In the genomic region with DNA sequence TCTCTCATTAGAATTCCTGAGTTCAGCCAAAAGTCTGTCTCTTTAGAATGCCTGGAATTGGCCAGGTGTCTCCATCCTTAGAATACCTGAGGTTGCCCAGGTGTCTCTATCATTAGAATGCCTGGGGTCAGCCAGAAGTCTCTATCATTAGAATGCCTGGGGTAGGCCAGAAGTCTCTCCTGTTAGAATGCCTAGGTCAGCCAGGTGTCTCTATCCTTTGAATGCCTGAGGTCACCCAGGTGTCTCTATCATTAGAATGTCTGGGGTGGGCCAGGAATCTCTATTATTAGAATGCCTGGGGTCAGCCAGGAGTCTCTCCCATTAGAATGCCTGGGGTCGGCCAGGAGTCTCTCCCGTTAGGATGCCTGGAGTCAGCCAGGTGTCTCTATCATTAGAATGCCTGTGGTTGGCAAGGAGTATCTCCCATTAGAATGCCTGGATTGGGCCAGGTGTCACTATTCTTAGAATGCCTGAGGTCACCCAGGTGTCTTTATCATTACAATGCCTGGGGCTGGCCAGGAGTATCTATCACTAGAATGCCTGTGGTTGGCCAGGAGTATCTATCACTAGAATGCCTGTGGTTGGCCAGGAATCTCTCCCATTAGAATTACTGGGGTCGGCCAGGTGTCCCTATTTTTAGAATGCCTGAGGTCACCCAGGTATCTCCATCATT, we compare ENCODE assay signal across 20 cellular contexts.
"Had no signal": no experiment of that assay in that cellular context is flagged by ENCODE, and none has a peak within 500 bp of the region (broad histone marks: within the 10 kb centered on the region; RNA-seq: fewer than 3 reads in every experiment).

No MANE protein-coding gene starts in this region.

- DNase-seq: colonic mucosa; dermis blood vessel endothelial cell; esophagus squamous epithelium; foreskin fibroblast; glutamatergic neuron; immature natural killer cell; left cardiac atrium; left ventricle myocardium inferior; mesendoderm; naive thymus-derived CD8-positive, alpha-beta T cell; stimulated activated CD4-positive, alpha-beta T cell treated with anti-CD3 and anti-CD28 coated beads, Interleukin-2, amount 100 ng/mL, for 48 hours; stimulated activated naive CD4-positive, alpha-beta T cell treated with Interleukin-2 at 50 U/mL for 16 hours; thyroid gland; upper lobe of left lung had no signal

- H3K4me3 ChIP-seq: colonic mucosa, esophagus squamous epithelium, gastroesophageal sphincter, left ventricle myocardium inferior, lung, skin epidermis, thyroid gland, upper lobe of left lung, vagina had no signal

- H3K9me3 ChIP-seq: colonic mucosa, esophagus squamous epithelium, neutrophil, thyroid gland, upper lobe of left lung, vagina had no signal

- H3K27me3 ChIP-seq: colonic mucosa, thyroid gland, upper lobe of left lung, vagina had no signal

- H3K36me3 ChIP-seq: colonic mucosa, esophagus squamous epithelium, gastroesophageal sphincter, left ventricle myocardium inferior, neutrophil, thyroid gland, upper lobe of left lung, vagina had no signal

- ATAC-seq: gastroesophageal sphincter; left cardiac atrium; naive thymus-derived CD8-positive, alpha-beta T cell; sciatic nerve had no signal

- H3K27ac ChIP-seq: colonic mucosa, esophagus squamous epithelium, gastroesophageal sphincter, left ventricle myocardium inferior, neutrophil, skin epidermis, thyroid gland, upper lobe of left lung, vagina had no signal

- H3K4me1 ChIP-seq: colonic mucosa, esophagus squamous epithelium, thyroid gland, upper lobe of left lung, vagina had no signal
